12 cellular contexts compared by ENCODE assay signal in genomic region chr6:154511735-154512097, GRCh38. TPM values are rescaled to one million over a fixed set of nuclear protein-coding genes. Genes with fewer than 3 reads are reported as not detected.
A peak's percentile ranks its signal among the peaks of the same experiment; 100 is the strongest.
DNase-seq lines count a peak whose midpoint lies in the region; ATAC-seq and TF ChIP-seq lines count a peak whose summit lies in the region.
"Had no signal": no experiment of that assay in that cellular context is flagged by ENCODE, and none has a peak within 500 bp of the region (broad histone marks: within the 10 kb centered on the region; RNA-seq: fewer than 3 reads in every experiment).

No MANE protein-coding gene starts in this region.

- no peak overlapping the region for H2BK5ac ChIP-seq in mesenchymal stem cell (ENCODE audit: low read depth, low read length, poor library complexity, severe bottlenecking)

- H3K9ac ChIP-seq in mammary epithelial cell (ENCODE audit: insufficient read depth, low read length) (no peak overlapping the region), mesenchymal stem cell (ENCODE audit: low read length) (peak overlapping the region; percentile 40)
- H3K9ac ChIP-seq: KMS-11 had no signal

- no peak overlapping the region for H3K4ac ChIP-seq in mesenchymal stem cell (ENCODE audit: low read depth in 1 of 2, low read length in 2 of 2)

- H2AK5ac ChIP-seq in mesenchymal stem cell (ENCODE audit: low read length, severe bottlenecking) = peak overlapping the region; percentile 33

- no peak overlapping the region for H2BK15ac ChIP-seq in mesenchymal stem cell (ENCODE audit: low read depth, poor library complexity, severe bottlenecking)

- H3K4me3 ChIP-seq in mammary epithelial cell (replicated peaks in 1 of 3; ENCODE audit: insufficient read depth in 1 of 3, low read depth in 2 of 3, low read length in 3 of 3) (no peak overlapping the region), mesenchymal stem cell (ENCODE audit: insufficient read depth in 1 of 2, low read depth in 1 of 2, low read length in 2 of 2) (peak overlapping the region in 1 of 2 experiments; percentile 38), vagina (peak overlapping the region; percentile 64 to 73), dorsolateral prefrontal cortex (no peak overlapping the region)
- H3K4me3 ChIP-seq: lung had no signal

- peak overlapping the region; percentile 43 for H3K4me3 Mint-ChIP-seq in MCF 10A (ENCODE audit: unreplicated experiment)
- H3K4me3 Mint-ChIP-seq in WTC11 = peak overlapping the region; percentile 59

- H4K20me1 ChIP-seq in mammary epithelial cell (ENCODE audit: insufficient read depth, low read length) = no peaks in the 10 kb centered on the region

- no peak overlapping the region for H3K23ac ChIP-seq in mesenchymal stem cell (ENCODE audit: low read length in 2 of 2)

- DNase-seq in MCF 10A (ENCODE audit: unreplicated experiment) (peak; percentile 14), mammary epithelial cell (no peak), WTC11 (ENCODE audit: low spot score) (no peak), mesenchymal stem cell (no peak), vagina (ENCODE audit: extremely low spot score in 2 of 2) (no peak), dorsolateral prefrontal cortex (no peak), DMS114 treated with DMSO at 0.1 percent for 48 hours (lab: John Stamatoyannopoulos, UW; ENCODE audit: unreplicated experiment) (no peak)
- no peak for DNase-seq in activated naive CD4-positive, alpha-beta T cell treated with anti-CD3 and anti-CD28 coated beads, Interleukin-2, amount 50 U/mL, for 16 hours
- DNase-seq: activated T-cell treated with anti-CD3 and anti-CD28 coated beads, Interleukin-2, amount 50 U/mL, for 48 hours had no signal

- H3K27me3 ChIP-seq in mammary epithelial cell (ENCODE audit: insufficient read depth, low read length) = peaks cover 1% of the 10 kb centered on the region
- H3K27me3 ChIP-seq in mesenchymal stem cell (ENCODE audit: control insufficient read depth in 1 of 2, insufficient read depth in 1 of 2, low read length in 2 of 2) = no peaks in the 10 kb centered on the region
- no peaks in the 10 kb centered on the region for H3K27me3 ChIP-seq in vagina
- H3K27me3 ChIP-seq in dorsolateral prefrontal cortex = no peaks in the 10 kb centered on the region

- TF ChIP-seq POLR2A in vagina (IDR thresholded peaks at IDR 0.05) = no peak

- BruUV-seq in MCF 10A (replicated peaks; lab: Mats Ljungman, UMichigan) (no TSS peak), mammary epithelial cell (replicated peaks; lab: Mats Ljungman, UMichigan) (no TSS peak)

- no peak overlapping the region for H3K18ac ChIP-seq in mesenchymal stem cell (ENCODE audit: low read depth in 1 of 2, low read length in 2 of 2)

- no peak for ATAC-seq in WTC11

- H3K4me2 ChIP-seq in mammary epithelial cell (ENCODE audit: insufficient read depth, low read depth, low read length) = no peak overlapping the region
- H3K4me2 ChIP-seq in mesenchymal stem cell (ENCODE audit: low read length, poor library complexity, severe bottlenecking) = peak overlapping the region; percentile 6
- H3K4me2 ChIP-seq: KMS-11 had no signal

- H3K27ac Mint-ChIP-seq in MCF 10A (ENCODE audit: low read depth, unreplicated experiment) (no peak overlapping the region), WTC11 (no peak overlapping the region)

- no peaks in the 10 kb centered on the region for H3K36me3 Mint-ChIP-seq in MCF 10A (ENCODE audit: insufficient read depth, unreplicated experiment)
- no peaks in the 10 kb centered on the region for H3K36me3 Mint-ChIP-seq in WTC11

- POLR2A ChIA-PET in MCF 10A (lab: Yijun Ruan, JAX) = interaction anchor here (0.6 to 2.9 kb wide), 2 partner anchors 14 to 88 kb away, joined by 3 to 6 read pairs; no protein-coding TSS in a partner anchor
- POLR2A ChIA-PET in WTC11 (lab: Charles Lee) = interaction anchor here (1.4 kb wide), 1 partner anchor 12 kb away, joined by 5 read pairs; no protein-coding TSS in a partner anchor

- in situ Hi-C loops in mammary epithelial cell (cut with MboI; ENCODE audit: low sequenced_read_pairs in 2 of 2) = no loop called here

- no peak overlapping the region for H2BK120ac ChIP-seq in mesenchymal stem cell (ENCODE audit: low read depth, low read length)

- H4K8ac ChIP-seq in mesenchymal stem cell (ENCODE audit: low read length) = peak overlapping the region; percentile 46

- dilution Hi-C loops in mammary epithelial cell (cut with HindIII; ENCODE audit: low sequenced_read_pairs) = no loop called here

- H2BK12ac ChIP-seq in mesenchymal stem cell (ENCODE audit: low read length in 2 of 2) = no peak overlapping the region

- intact Hi-C loops in MCF 10A (cut with micrococcal nuclease) (loop anchor here (5.0 kb wide), 1 partner anchor 106 kb away; no protein-coding TSS in a partner anchor), mammary epithelial cell (cut with micrococcal nuclease) (loop anchor here (10.0 kb wide), 1 partner anchor 143 kb away; no protein-coding TSS in a partner anchor), vagina (cut with DNase I) (loop anchor here (10.0 kb wide), 1 partner anchor 97 kb away; no protein-coding TSS in a partner anchor), dorsolateral prefrontal cortex (cut with DNase I) (loop anchor here in 1 of 2 donors (5.0 kb wide), 1 partner anchor 354 kb away; no protein-coding TSS in a partner anchor)

- no peaks in the 10 kb centered on the region for H3K9me3 Mint-ChIP-seq in MCF 10A (ENCODE audit: unreplicated experiment)
- no peaks in the 10 kb centered on the region for H3K9me3 Mint-ChIP-seq in WTC11

- TF ChIP-seq CTCF in MCF 10A (IDR thresholded peaks at IDR 0.05; ENCODE audit: unreplicated experiment) (no peak), mammary epithelial cell (conservative IDR thresholded peaks at IDR 0.05 in 1 of 2, IDR thresholded peaks at IDR 0.05 in 1 of 2; ENCODE audit: extremely low read depth in 1 of 2, insufficient read depth in 1 of 2, low read depth in 1 of 2, low read length in 2 of 2) (no peak), WTC11 (IDR thresholded peaks at IDR 0.05) (no peak), vagina (IDR thresholded peaks at IDR 0.05) (no peak), dorsolateral prefrontal cortex (IDR thresholded peaks at IDR 0.05 in 54 of 56, conservative IDR thresholded peaks at IDR 0.05 in 2 of 56; ENCODE audit: low read depth in 1 of 56, partially characterized antibody in 56 of 56) (no peak)

- H3K9me3 ChIP-seq in mammary epithelial cell (replicated peaks; ENCODE audit: insufficient read depth, low read length) (no peaks in the 10 kb centered on the region), mesenchymal stem cell (ENCODE audit: control insufficient read depth, low read length) (no peaks in the 10 kb centered on the region), vagina (no peaks in the 10 kb centered on the region)
- H3K9me3 ChIP-seq: SK-N-SH had no signal

- H3K79me1 ChIP-seq in mesenchymal stem cell (replicated peaks; ENCODE audit: low read length, poor library complexity, severe bottlenecking) = peaks cover 2% of the 10 kb centered on the region

- no peaks in the 10 kb centered on the region for H3K79me2 ChIP-seq in mammary epithelial cell (ENCODE audit: insufficient read depth, low read length)

- H3K27me3 Mint-ChIP-seq in MCF 10A (ENCODE audit: insufficient read depth, unreplicated experiment) (no peaks in the 10 kb centered on the region), WTC11 (ENCODE audit: low read depth) (peaks cover 63% of the 10 kb centered on the region)

- H3K4me1 Mint-ChIP-seq in MCF 10A (ENCODE audit: insufficient read depth, unreplicated experiment) (peaks cover 15% of the 10 kb centered on the region), WTC11 (peaks cover 51% of the 10 kb centered on the region)

- 33% methylated on average over 4 of the region's 8 CpGs for WGBS in mammary epithelial cell (ENCODE audit: low coverage, missing lambda C conversion rate)
- 50% methylated on average over 5 of the region's 8 CpGs for WGBS in mesenchymal stem cell

- H2AFZ ChIP-seq in mammary epithelial cell (ENCODE audit: low read depth, low read length) = no peak overlapping the region
- no peak overlapping the region for H2AFZ ChIP-seq in mesenchymal stem cell (ENCODE audit: low read depth, low read length)

- no peak overlapping the region for H3K14ac ChIP-seq in mesenchymal stem cell (ENCODE audit: low read length in 2 of 2)

- H4K91ac ChIP-seq in mesenchymal stem cell (ENCODE audit: low read length) = no peak overlapping the region

- CTCF ChIA-PET in MCF 10A (lab: Yijun Ruan, JAX) (interaction anchor here (1.4 kb wide), 1 partner anchor 162 kb away, joined by 3 read pairs; no protein-coding TSS in a partner anchor), mammary epithelial cell (lab: Charles Lee; ENCODE audit: low non-redundant PET) (interaction anchor here (0.7 kb wide), 1 partner anchor 11 kb away, joined by 6 read pairs; no protein-coding TSS in a partner anchor), WTC11 (lab: Charles Lee) (interaction anchor here (1.4 to 3.6 kb wide), 3 partner anchors 11 to 61 kb away, joined by 3 to 38 read pairs (median 7); no protein-coding TSS in a partner anchor)

- H3K4me1 ChIP-seq in mammary epithelial cell (ENCODE audit: insufficient read depth, low read length) (peaks cover 14% of the 10 kb centered on the region), mesenchymal stem cell (ENCODE audit: control insufficient read depth, insufficient read depth, low read depth, low read length) (peaks cover 2% of the 10 kb centered on the region), vagina (peaks cover 40% of the 10 kb centered on the region)

- H3K27ac ChIP-seq in mammary epithelial cell (ENCODE audit: insufficient read depth, low read depth, low read length) (no peak overlapping the region), mesenchymal stem cell (ENCODE audit: low read length, poor library complexity, severe bottlenecking) (peak overlapping the region; percentile 73), vagina (peak overlapping the region; percentile 80), dorsolateral prefrontal cortex (no peak overlapping the region)
- H3K27ac ChIP-seq: KMS-11 had no signal

- no peaks in the 10 kb centered on the region for H3K36me3 ChIP-seq in mammary epithelial cell (ENCODE audit: insufficient read depth, low read length)
- H3K36me3 ChIP-seq in mesenchymal stem cell (ENCODE audit: control insufficient read depth in 1 of 2, insufficient read depth in 2 of 2, low read depth in 1 of 2, low read length in 2 of 2) = no peaks in the 10 kb centered on the region
- no peaks in the 10 kb centered on the region for H3K36me3 ChIP-seq in vagina

RNA-seq across cellular contexts. Expression of gene CNKSR3, which starts 1.2 kb away (rescaled TPM):
- total RNA-seq in MCF 10A (2022) = 3.9 and 4.8 TPM in 2 replicates
- total RNA-seq in mammary epithelial cell = 1 to 10 TPM; 1.7 to 4.1 TPM
- 0.94 TPM for polyA plus RNA-seq in mammary epithelial cell
- 0.88 TPM for polyA minus RNA-seq in mammary epithelial cell
- 3.9 to 5.7 TPM (median 4.0 TPM) in 3 replicates for total RNA-seq in WTC11 (2021)
- 5.2 TPM for polyA plus RNA-seq in mesenchymal stem cell (2013, experiment 1 of 2)
- 5.6 TPM for polyA plus RNA-seq in mesenchymal stem cell (2013, experiment 2 of 2)
- total RNA-seq in vagina = 7.4 TPM
- total RNA-seq in dorsolateral prefrontal cortex = 10 to 100 TPM in 102 of 120 experiments, 1 to 10 TPM in 18; 7.3 to 35.6 (median 15.0) TPM

Comparison
In these comparisons a context has a peak if more than half of its experiments do, and no peak if none do; other contexts are left out.
1. H3K27ac ChIP-seq: peak in mesenchymal stem cell (single experiment) and vagina (single experiment); none in mammary epithelial cell (single experiment) and dorsolateral prefrontal cortex (0 of 59).
2. H3K4me3 ChIP-seq: peak in vagina (2 of 2); none in mammary epithelial cell (0 of 3) and dorsolateral prefrontal cortex (0 of 59).